Comparison of ENCODE assay signal across 23 cellular contexts in the genomic region with DNA sequence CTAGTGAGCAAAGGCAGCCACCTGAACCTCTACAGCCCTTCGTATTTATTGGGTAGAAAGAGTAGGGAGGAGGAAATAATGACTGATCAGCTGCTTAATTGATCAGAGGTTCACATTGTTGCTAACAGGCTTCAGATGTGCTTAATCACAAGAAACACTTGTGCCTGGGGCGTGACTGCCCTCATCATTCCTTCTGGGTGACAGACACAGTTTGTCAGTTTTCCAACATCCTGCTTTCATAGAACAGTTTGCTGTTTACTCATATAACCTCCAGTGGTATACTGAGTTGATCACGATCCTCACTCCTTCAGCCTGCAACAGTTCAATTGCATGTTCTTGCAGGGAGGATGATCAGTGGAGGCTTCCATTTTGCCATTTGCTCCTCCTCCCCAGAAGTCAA. TPM values are rescaled to one million over a fixed set of nuclear protein-coding genes. Genes with fewer than 3 reads are reported as not detected.
DNase-seq lines count a peak whose midpoint lies in the region; TF ChIP-seq lines count a peak whose summit lies in the region.
"Had no signal": no experiment of that assay in that cellular context is flagged by ENCODE, and none has a peak within 500 bp of the region (broad histone marks: within the 10 kb centered on the region; RNA-seq: fewer than 3 reads in every experiment).

No MANE protein-coding gene starts in this region.

- H3K4me3 ChIP-seq in AG10803 (ENCODE audit: low read length) (no peak overlapping the region), Karpas-422 (ENCODE audit: low read length) (no peak overlapping the region), epithelial cell of esophagus (ENCODE audit: low read length) (no peak overlapping the region), neural progenitor cell (no peak overlapping the region)
- H3K4me3 ChIP-seq: Peyer's patch had no signal

- no peaks in the 10 kb centered on the region for H3K9me2 ChIP-seq in Karpas-422 (replicated peaks; ENCODE audit: insufficient read depth, low read length)

- H3K79me2 ChIP-seq in Karpas-422 (ENCODE audit: low read length), result no peaks in the 10 kb centered on the region
- H3K79me2 ChIP-seq in neural progenitor cell (ENCODE audit: low read depth), result no peaks in the 10 kb centered on the region

- H3K9me3 ChIP-seq in Karpas-422 (ENCODE audit: low read length) (no peaks in the 10 kb centered on the region; the same call in 1 of the 2 replicates), neural progenitor cell (ENCODE audit: low read depth) (no peaks in the 10 kb centered on the region)
- H3K9me3 ChIP-seq: BE2C, Peyer's patch had no signal

- H3K27me3 ChIP-seq in Karpas-422 (ENCODE audit: low read length) (no peaks in the 10 kb centered on the region), neural progenitor cell (no peaks in the 10 kb centered on the region)
- H3K27me3 ChIP-seq: BE2C, Peyer's patch had no signal

- no peak overlapping the region for H3K4me2 ChIP-seq in Karpas-422 (ENCODE audit: low read depth, low read length, poor library complexity, severe bottlenecking)
- H3K4me2 ChIP-seq in neural progenitor cell, result no peak overlapping the region

- H3K27ac ChIP-seq in Karpas-422 (ENCODE audit: low read length) (no peak overlapping the region), neural progenitor cell (no peak overlapping the region)
- H3K27ac ChIP-seq: Peyer's patch had no signal

- TF ChIP-seq CTCF in AG10803 (conservative IDR thresholded peaks at IDR 0.05; ENCODE audit: low read length), result no peak
- no peak for TF ChIP-seq CTCF in epithelial cell of esophagus (IDR thresholded peaks at IDR 0.05; ENCODE audit: insufficient read depth, low read depth, low read length, missing control alignments)
- TF ChIP-seq CTCF in HFFc6 (IDR thresholded peaks at IDR 0.05), result no peak
- TF ChIP-seq CTCF in neural progenitor cell (IDR thresholded peaks at IDR 0.05), result no peak

- H3K27ac Mint-ChIP-seq in HFFc6 (no peak overlapping the region), neural progenitor cell (no peak overlapping the region)
- H3K27ac Mint-ChIP-seq: CD4-positive, CD25-positive, alpha-beta regulatory T cell; IgD-negative memory B cell had no signal

- H3K4me1 Mint-ChIP-seq in HFFc6 (ENCODE audit: low read depth), result no peaks in the 10 kb centered on the region
- H3K4me1 Mint-ChIP-seq in neural progenitor cell, result no peaks in the 10 kb centered on the region
- H3K4me1 Mint-ChIP-seq: CD4-positive, CD25-positive, alpha-beta regulatory T cell; IgD-negative memory B cell had no signal

- no peaks in the 10 kb centered on the region; the same call in 1 of the 2 replicates for H3K27me3 Mint-ChIP-seq in HFFc6 (ENCODE audit: insufficient read depth)
- H3K27me3 Mint-ChIP-seq in neural progenitor cell (ENCODE audit: insufficient read depth, low read depth), result peaks cover 2% of the 10 kb centered on the region
- H3K27me3 Mint-ChIP-seq: CD4-positive, CD25-positive, alpha-beta regulatory T cell; IgD-negative memory B cell had no signal

- H3K9me3 Mint-ChIP-seq in HFFc6 (peaks cover 18% of the 10 kb centered on the region), neural progenitor cell (peaks cover 10% of the 10 kb centered on the region)

- no peak overlapping the region for H3K9ac ChIP-seq in Karpas-422 (ENCODE audit: low read length)
- H3K9ac ChIP-seq in neural progenitor cell, result no peak overlapping the region

- DNase-seq in AG10803 (ENCODE audit: low read depth) (peak; percentile 6), Karpas-422 (peak; percentile 29), epithelial cell of esophagus (ENCODE audit: low read depth) (peak; percentile 78), mucosa of gallbladder (ENCODE audit: low spot score) (peak; percentile 40), HFFc6 (no peak), anterior cingulate cortex (lab: John Stamatoyannopoulos, UW) (no peak), neural progenitor cell (ENCODE audit: low spot score) (no peak)
- DNase-seq: BE2C; CD4-positive, CD25-positive, alpha-beta regulatory T cell; COR-L47; GOT3; Kasumi-1; MM.1S; NCI-H1092; NCI-H1436 treated with DMSO at 0.1 percent for 48 hours; NCI-H2029; NCI-H2171 treated with DMSO at 0.1 percent for 48 hours; Peyer's patch; SHP77 treated with DMSO at 0.1 percent for 48 hours had no signal

- no peaks in the 10 kb centered on the region for H4K20me1 ChIP-seq in Karpas-422 (ENCODE audit: insufficient read depth, low read depth, low read length)
- H4K20me1 ChIP-seq in neural progenitor cell (ENCODE audit: low read depth), result no peaks in the 10 kb centered on the region

- H3K36me3 Mint-ChIP-seq in HFFc6 (ENCODE audit: low read depth) (no peaks in the 10 kb centered on the region), neural progenitor cell (no peaks in the 10 kb centered on the region)
- H3K36me3 Mint-ChIP-seq: CD4-positive, CD25-positive, alpha-beta regulatory T cell; IgD-negative memory B cell had no signal

- H2AFZ ChIP-seq in Karpas-422 (ENCODE audit: low read length), result no peak overlapping the region
- no peak overlapping the region for H2AFZ ChIP-seq in neural progenitor cell (replicated peaks)

- no peak overlapping the region for H3K4me3 Mint-ChIP-seq in HFFc6
- no peak overlapping the region for H3K4me3 Mint-ChIP-seq in neural progenitor cell
- H3K4me3 Mint-ChIP-seq: CD4-positive, CD25-positive, alpha-beta regulatory T cell; IgD-negative memory B cell had no signal

- no peaks in the 10 kb centered on the region for H3F3A ChIP-seq in neural progenitor cell (ENCODE audit: low read depth)

- H3K36me3 ChIP-seq in Karpas-422 (ENCODE audit: insufficient read depth, low read length), result no peaks in the 10 kb centered on the region
- no peaks in the 10 kb centered on the region for H3K36me3 ChIP-seq in neural progenitor cell
- H3K36me3 ChIP-seq: BE2C, Peyer's patch had no signal

- H3K4me1 ChIP-seq in Karpas-422 (ENCODE audit: low read length), result no peaks in the 10 kb centered on the region
- no peaks in the 10 kb centered on the region for H3K4me1 ChIP-seq in neural progenitor cell
- H3K4me1 ChIP-seq: BE2C, Peyer's patch had no signal

RNA-seq across cellular contexts. Expression of a gene that starts 13.6 kb away (rescaled TPM):
- total RNA-seq in Karpas-422 (2014; rRNA removed; shearing (Covaris generic); ENCODE audit: low replicate concordance), result not detected in 2 replicates
- total RNA-seq in mucosa of gallbladder (54.0 TPM), neural progenitor cell (ENCODE audit: low replicate concordance) (not detected in 2 replicates)
- total RNA-seq in HFFc6 (2021; fragmentation: NEBNext Ultra II Directional; extraction: Animal tissue kit (Norgen Biotek cat#: 25700)), result under 1 TPM in 1 of 6 experiments, not detected in 5; 0.03 TPM
- total RNA-seq: A172; CD4-positive, CD25-positive, alpha-beta regulatory T cell; Daoy; NCI-H460 had no signal

Comparison
In these comparisons a context has a peak if more than half of its experiments do, and no peak if none do; other contexts are left out.
1. DNase-seq: peak in AG10803 (single experiment), Karpas-422 (single experiment), epithelial cell of esophagus (single experiment) and mucosa of gallbladder (single experiment); none in HFFc6 (single experiment), anterior cingulate cortex (0 of 58) and neural progenitor cell (single experiment).
2. RNA of a gene that starts 13.6 kb away (total RNA-seq): 54.0 TPM in mucosa of gallbladder (single experiment); not detected in Karpas-422, 0.03 TPM in HFFc6 and not detected in neural progenitor cell; every median in the first group is over 10 times any median in the second.